ENCODE assay signal across 13 cellular contexts in genomic region chr2:237864030-237864931, GRCh38. TPM values are rescaled to one million over a fixed set of nuclear protein-coding genes. Genes with fewer than 3 reads are reported as not detected.
DNase-seq lines count a peak whose midpoint lies in the region; ATAC-seq and TF ChIP-seq lines count a peak whose summit lies in the region.
"Had no signal": no experiment of that assay in that cellular context is flagged by ENCODE, and none has a peak within 500 bp of the region (broad histone marks: within the 10 kb centered on the region; RNA-seq: fewer than 3 reads in every experiment).

No MANE protein-coding gene starts in this region.

- H3K27me3 Mint-ChIP-seq in stimulated activated naive CD8-positive, alpha-beta T cell treated with anti-CD3 and anti-CD28 coated beads, Interleukin-15, amount 100 ng/mL, for 72 hours: peaks cover 74% of the 10 kb centered on the region
- peaks cover 27% of the 10 kb centered on the region for H3K27me3 Mint-ChIP-seq in WTC11 (ENCODE audit: low read depth)
- H3K27me3 Mint-ChIP-seq in natural killer cell treated with Interleukin-12 subunit alpha and Interleukin-12 subunit beta and Interleukin-15 and Interleukin-18, amount 100 ng/mL, for 72 hours: peaks cover 0 to 12% of the 10 kb centered on the region in 2 donors

- H3K4me1 Mint-ChIP-seq in stimulated activated naive CD8-positive, alpha-beta T cell treated with anti-CD3 and anti-CD28 coated beads, Interleukin-15, amount 100 ng/mL, for 72 hours: peaks cover 19% of the 10 kb centered on the region
- H3K4me1 Mint-ChIP-seq in WTC11: peaks cover 19% of the 10 kb centered on the region
- H3K4me1 Mint-ChIP-seq in natural killer cell treated with Interleukin-12 subunit alpha and Interleukin-12 subunit beta and Interleukin-15 and Interleukin-18, amount 100 ng/mL, for 72 hours (ENCODE audit: low read depth in 2 of 2): peaks cover 16 to 19% of the 10 kb centered on the region in 2 donors

- no peak overlapping the region for H3K4me3 Mint-ChIP-seq in stimulated activated naive CD8-positive, alpha-beta T cell treated with anti-CD3 and anti-CD28 coated beads, Interleukin-15, amount 100 ng/mL, for 72 hours
- no peak overlapping the region for H3K4me3 Mint-ChIP-seq in WTC11
- H3K4me3 Mint-ChIP-seq in natural killer cell treated with Interleukin-12 subunit alpha and Interleukin-12 subunit beta and Interleukin-15 and Interleukin-18, amount 100 ng/mL, for 72 hours: no peak overlapping the region
- H3K4me3 Mint-ChIP-seq: B cell had no signal

- ATAC-seq in stimulated activated naive CD8-positive, alpha-beta T cell treated with anti-CD3 and anti-CD28 coated beads, Interleukin-15, amount 100 ng/mL, for 72 hours: no peak
- no peak for ATAC-seq in stimulated activated naive CD8-positive, alpha-beta T cell treated with anti-CD3 and anti-CD28 coated beads, Interleukin-15, Interleukin-2, amounts not matched to agents 100 U/mL and 50 U/mL, for 24 hours
- ATAC-seq in omental fat pad (ENCODE audit: low FRiP score) (peak; percentile 63), WTC11 (no peak)
- ATAC-seq in natural killer cell treated with Interleukin-12 subunit alpha and Interleukin-12 subunit beta and Interleukin-15 and Interleukin-18, amount 100 ng/mL, for 72 hours: no peak
- ATAC-seq: activated naive CD4-positive, alpha-beta T cell treated with anti-CD3 and anti-CD28 coated beads, Interleukin-2, amount 50 U/mL, for 72 hours had no signal

- TF ChIP-seq CTCF in omental fat pad (IDR thresholded peaks at IDR 0.05): no peak
- TF ChIP-seq CTCF in WTC11 (IDR thresholded peaks at IDR 0.05): no peak

- H3K9me3 Mint-ChIP-seq in stimulated activated naive CD8-positive, alpha-beta T cell treated with anti-CD3 and anti-CD28 coated beads, Interleukin-15, amount 100 ng/mL, for 72 hours: no peaks in the 10 kb centered on the region
- no peaks in the 10 kb centered on the region for H3K9me3 Mint-ChIP-seq in WTC11
- H3K9me3 Mint-ChIP-seq in natural killer cell treated with Interleukin-12 subunit alpha and Interleukin-12 subunit beta and Interleukin-15 and Interleukin-18, amount 100 ng/mL, for 72 hours: no peaks in the 10 kb centered on the region
- H3K9me3 Mint-ChIP-seq: activated naive CD4-positive, alpha-beta T cell treated with anti-CD3 and anti-CD28 coated beads, Interleukin-2, amount 50 U/mL, for 72 hours had no signal

- no peaks in the 10 kb centered on the region for H3K36me3 Mint-ChIP-seq in WTC11
- no peaks in the 10 kb centered on the region for H3K36me3 Mint-ChIP-seq in natural killer cell treated with Interleukin-12 subunit alpha and Interleukin-12 subunit beta and Interleukin-15 and Interleukin-18, amount 100 ng/mL, for 72 hours
- H3K36me3 Mint-ChIP-seq: activated naive CD4-positive, alpha-beta T cell treated with anti-CD3 and anti-CD28 coated beads, Interleukin-2, amount 50 U/mL, for 72 hours had no signal

- POLR2A ChIA-PET in WTC11 (lab: Charles Lee): interaction anchor here (0.6 kb wide), 1 partner anchor 275 kb away, joined by 3 read pairs; no protein-coding TSS in a partner anchor

- peak overlapping the region; percentile 21 to 75 for H3K27ac Mint-ChIP-seq in stimulated activated naive CD8-positive, alpha-beta T cell treated with anti-CD3 and anti-CD28 coated beads, Interleukin-15, amount 100 ng/mL, for 72 hours
- H3K27ac Mint-ChIP-seq in WTC11: no peak overlapping the region
- no peak overlapping the region for H3K27ac Mint-ChIP-seq in natural killer cell treated with Interleukin-12 subunit alpha and Interleukin-12 subunit beta and Interleukin-15 and Interleukin-18, amount 100 ng/mL, for 72 hours
- H3K27ac Mint-ChIP-seq: activated naive CD4-positive, alpha-beta T cell treated with anti-CD3 and anti-CD28 coated beads, Interleukin-2, amount 50 U/mL, for 72 hours; B cell had no signal

- intact Hi-C loops in head of caudate nucleus (cut with DNase I): loop anchor here (5.0 kb wide), 1 partner anchor 198 kb away; the partner anchor contains the start of gene SCLY

- CTCF ChIA-PET in WTC11 (lab: Charles Lee): no interaction called here

- no peak for DNase-seq in stimulated activated naive CD8-positive, alpha-beta T cell treated with anti-CD3 and anti-CD28 coated beads, Interleukin-15, amount 100 ng/mL, for 72 hours
- DNase-seq in stimulated activated naive CD8-positive, alpha-beta T cell treated with anti-CD3 and anti-CD28 coated beads, Interleukin-15, Interleukin-2, amounts not matched to agents 100 U/mL and 50 U/mL, for 24 hours: no peak
- DNase-seq in head of caudate nucleus: peak in 36 of 42 donors; percentile 36 to 86 (median 66)
- no peak for DNase-seq in omental fat pad (ENCODE audit: low spot score)
- no peak for DNase-seq in activated gamma-delta T cell (lab: John Stamatoyannopoulos, UW)
- no peak for DNase-seq in WTC11 (ENCODE audit: low spot score)
- no peak for DNase-seq in activated CD8-positive, alpha-beta memory T cell treated with anti-CD3 and anti-CD28 coated beads, Interleukin-2, amount 50 U/mL, for 4 hours
- no peak for DNase-seq in natural killer cell treated with Interleukin-12 subunit alpha and Interleukin-12 subunit beta and Interleukin-15 and Interleukin-18, amount 100 ng/mL, for 72 hours (ENCODE audit: low spot score)
- DNase-seq: activated CD4-positive, alpha-beta T cell treated with anti-CD3 and anti-CD28 coated beads for 4 hours; effector memory CD4-positive, alpha-beta T cell; NCI-H187 had no signal

TF ChIP-seq in WTC11, 78 proteins besides CTCF, POLR2A, EP300 and RAD21:
- no peak for TF ChIP-seq ATF1 (CRISPR knock-in tag; IDR thresholded peaks at IDR 0.05)
- no peak for TF ChIP-seq ZNF671 (CRISPR knock-in tag; IDR thresholded peaks at IDR 0.05)
- no peak for TF ChIP-seq TCF7 (CRISPR knock-in tag; IDR thresholded peaks at IDR 0.05; ENCODE audit: low read depth)
- TF ChIP-seq ZNF416 (CRISPR knock-in tag; IDR thresholded peaks at IDR 0.05): no peak
- no peak for TF ChIP-seq HMGXB4 (CRISPR knock-in tag; IDR thresholded peaks at IDR 0.05)
- no peak for TF ChIP-seq MYBL2 (CRISPR knock-in tag; IDR thresholded peaks at IDR 0.05)
- TF ChIP-seq ZSCAN18 (CRISPR knock-in tag; IDR thresholded peaks at IDR 0.05): no peak
- no peak for TF ChIP-seq ZNF121 (CRISPR knock-in tag; IDR thresholded peaks at IDR 0.05)
- no peak for TF ChIP-seq ZBTB21 (CRISPR knock-in tag; IDR thresholded peaks at IDR 0.05; ENCODE audit: borderline replicate concordance)
- TF ChIP-seq USF2 (CRISPR knock-in tag; IDR thresholded peaks at IDR 0.05): no peak
- no peak for TF ChIP-seq NFYB (CRISPR knock-in tag; conservative IDR thresholded peaks at IDR 0.05; ENCODE audit: low read depth)
- no peak for TF ChIP-seq ATF6 (CRISPR knock-in tag; IDR thresholded peaks at IDR 0.05)
- no peak for TF ChIP-seq TP53 (CRISPR knock-in tag; IDR thresholded peaks at IDR 0.05)
- TF ChIP-seq ZNF423 (CRISPR knock-in tag; IDR thresholded peaks at IDR 0.05): no peak

RNA-seq across cellular contexts. Expression of gene RAMP1, which starts 4.9 kb away (rescaled TPM):
- 10 to 100 TPM in 3 of 4 donors, 1 to 10 TPM in 1; 1.3 to 50.8 (median 31.5) TPM for total RNA-seq in omental fat pad
- total RNA-seq in WTC11 (2021): 0.62 to 1.2 TPM (median 1.0 TPM) in 3 replicates
- total RNA-seq in natural killer cell treated with Interleukin-12 subunit alpha and Interleukin-12 subunit beta and Interleukin-15 and Interleukin-18, amount 100 ng/mL, for 72 hours: 1 to 10 TPM; 1.5 to 7.4 TPM

Comparison
In these comparisons a context has a peak if more than half of its experiments do, and no peak if none do; other contexts are left out.
1. DNase-seq: peak in head of caudate nucleus (36 of 42); none in stimulated activated naive CD8-positive, alpha-beta T cell treated with anti-CD3 and anti-CD28 coated beads, Interleukin-15, amount 100 ng/mL, for 72 hours (0 of 2), stimulated activated naive CD8-positive, alpha-beta T cell treated with anti-CD3 and anti-CD28 coated beads, Interleukin-15, Interleukin-2, amounts not matched to agents 100 U/mL and 50 U/mL, for 24 hours (single experiment), omental fat pad (single experiment), activated gamma-delta T cell (single experiment), WTC11 (single experiment), activated CD8-positive, alpha-beta memory T cell treated with anti-CD3 and anti-CD28 coated beads, Interleukin-2, amount 50 U/mL, for 4 hours (single experiment) and natural killer cell treated with Interleukin-12 subunit alpha and Interleukin-12 subunit beta and Interleukin-15 and Interleukin-18, amount 100 ng/mL, for 72 hours (single experiment).
2. H3K27ac Mint-ChIP-seq: peak in stimulated activated naive CD8-positive, alpha-beta T cell treated with anti-CD3 and anti-CD28 coated beads, Interleukin-15, amount 100 ng/mL, for 72 hours (2 of 2); none in WTC11 (single experiment) and natural killer cell treated with Interleukin-12 subunit alpha and Interleukin-12 subunit beta and Interleukin-15 and Interleukin-18, amount 100 ng/mL, for 72 hours (0 of 2).